In the genomic region with DNA sequence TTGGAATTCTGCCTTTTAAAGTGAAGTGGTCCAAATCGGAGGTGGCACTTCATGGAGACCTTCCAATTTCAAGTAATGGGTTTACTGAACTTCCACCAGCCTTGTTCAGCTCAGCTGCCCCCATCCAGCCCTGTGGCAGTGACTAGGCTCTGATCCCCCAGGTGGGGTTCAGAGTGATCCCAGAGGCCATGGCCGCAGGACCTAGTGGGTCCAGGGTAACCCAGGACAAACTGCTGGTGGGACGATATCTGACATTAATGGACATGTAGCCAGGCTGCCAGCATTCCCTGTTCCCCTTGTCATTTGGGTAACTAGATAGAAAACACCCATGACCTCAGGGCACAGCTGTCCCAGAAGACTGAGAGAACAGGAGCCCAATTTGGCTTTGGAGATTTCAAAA, we compare ENCODE assay signal across 2 cellular contexts.
TF ChIP-seq lines count a peak whose summit lies in the region.

No MANE protein-coding gene starts in this region.

TF ChIP-seq in H1, 55 proteins besides CTCF, POLR2A, EP300 and RAD21:
- TF ChIP-seq POU5F1 (IDR thresholded peaks at IDR 0.05; ENCODE audit: low read depth, low read length) = no peak
- TF ChIP-seq, protein P1, sequence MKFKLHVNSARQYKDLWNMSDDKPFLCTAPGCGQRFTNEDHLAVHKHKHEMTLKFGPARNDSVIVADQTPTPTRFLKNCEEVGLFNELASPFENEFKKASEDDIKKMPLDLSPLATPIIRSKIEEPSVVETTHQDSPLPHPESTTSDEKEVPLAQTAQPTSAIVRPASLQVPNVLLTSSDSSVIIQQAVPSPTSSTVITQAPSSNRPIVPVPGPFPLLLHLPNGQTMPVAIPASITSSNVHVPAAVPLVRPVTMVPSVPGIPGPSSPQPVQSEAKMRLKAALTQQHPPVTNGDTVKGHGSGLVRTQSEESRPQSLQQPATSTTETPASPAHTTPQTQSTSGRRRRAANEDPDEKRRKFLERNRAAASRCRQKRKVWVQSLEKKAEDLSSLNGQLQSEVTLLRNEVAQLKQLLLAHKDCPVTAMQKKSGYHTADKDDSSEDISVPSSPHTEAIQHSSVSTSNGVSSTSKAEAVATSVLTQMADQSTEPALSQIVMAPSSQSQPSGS (IDR thresholded peaks at IDR 0.05; ENCODE audit: low read length) = no peak
- no peak for TF ChIP-seq RXRA (IDR thresholded peaks at IDR 0.05; ENCODE audit: insufficient read depth, low read depth, low read length)
- no peak for TF ChIP-seq CHD2 (IDR thresholded peaks at IDR 0.05; ENCODE audit: low read length)
- no peak for TF ChIP-seq EGR1 (IDR thresholded peaks at IDR 0.05; ENCODE audit: borderline replicate concordance, low read depth, low read length)
- TF ChIP-seq TBP (IDR thresholded peaks at IDR 0.05; ENCODE audit: low read depth, low read length) = no peak
- no peak for TF ChIP-seq EZH2 (IDR thresholded peaks at IDR 0.05; ENCODE audit: low read depth, low read length, severe bottlenecking)
- no peak for TF ChIP-seq RNF2 (IDR thresholded peaks at IDR 0.05; ENCODE audit: borderline replicate concordance, low read depth, low read length, missing control alignments, poor library complexity, severe bottlenecking)
- no peak for TF ChIP-seq CHD1 (IDR thresholded peaks at IDR 0.05; ENCODE audit: low read depth, low read length)
- no peak for TF ChIP-seq SRF (IDR thresholded peaks at IDR 0.05; ENCODE audit: low read depth, low read length)
- TF ChIP-seq TEAD4 (IDR thresholded peaks at IDR 0.05; ENCODE audit: low read depth, low read length) = no peak
- no peak for TF ChIP-seq SP2 (IDR thresholded peaks at IDR 0.05; ENCODE audit: low read length)
- no peak for TF ChIP-seq KDM5A (IDR thresholded peaks at IDR 0.05; ENCODE audit: low read length)
- no peak for TF ChIP-seq RFX5 (IDR thresholded peaks at IDR 0.05; ENCODE audit: borderline replicate concordance, low read depth, low read length)

TF ChIP-seq in HepG2, 621 proteins besides CTCF, POLR2A, EP300 and RAD21:
- TF ChIP-seq ZNF451 (CRISPR knock-in tag; IDR thresholded peaks at IDR 0.05) (no peak), KDM5A (IDR thresholded peaks at IDR 0.05; ENCODE audit: borderline replicate concordance, low read length) (no peak), NFIC (IDR thresholded peaks at IDR 0.05; ENCODE audit: low read length) (no peak), ZZZ3 (CRISPR knock-in tag; IDR thresholded peaks at IDR 0.05; ENCODE audit: borderline replicate concordance) (no peak), ZNF550 (CRISPR knock-in tag; IDR thresholded peaks at IDR 0.05; ENCODE audit: borderline replicate concordance) (no peak), ZNF83 (CRISPR knock-in tag; IDR thresholded peaks at IDR 0.05; ENCODE audit: borderline replicate concordance) (no peak)
TF ChIP-seq in HepG2: peak in this region for 0.
